ENCODE assay signal across 17 cellular contexts in genomic region chr12:44003721-44004120, GRCh38.
DNase-seq lines count a peak whose midpoint lies in the region; ATAC-seq and TF ChIP-seq lines count a peak whose summit lies in the region.
"Had no signal": no experiment of that assay in that cellular context is flagged by ENCODE, and none has a peak within 500 bp of the region (broad histone marks: within the 10 kb centered on the region; RNA-seq: fewer than 3 reads in every experiment).

No MANE protein-coding gene starts in this region.

- H4K8ac ChIP-seq in trophoblast cell (ENCODE audit: low read depth, low read length): no peak overlapping the region

- no peak overlapping the region for H2BK120ac ChIP-seq in trophoblast cell (ENCODE audit: insufficient read depth, low read length, poor library complexity)

- no peak overlapping the region for H3K4ac ChIP-seq in trophoblast cell (ENCODE audit: low read depth, low read length)

- H3K36me3 ChIP-seq in trophoblast cell (ENCODE audit: control insufficient read depth in 1 of 2, insufficient read depth in 2 of 2, low read length in 2 of 2): no peaks in the 10 kb centered on the region

- no peak overlapping the region for H2BK5ac ChIP-seq in trophoblast cell (ENCODE audit: low read depth, low read length, poor library complexity)

- no peak overlapping the region for H3K27ac ChIP-seq in trophoblast cell (ENCODE audit: low read depth, low read length)
- no peak overlapping the region for H3K27ac ChIP-seq in coronary artery
- H3K27ac ChIP-seq: 22Rv1, BLaER1, C4-2B had no signal

- peaks cover 12% of the 10 kb centered on the region for H3K9me3 Mint-ChIP-seq in activated naive CD8-positive, alpha-beta T cell treated with anti-CD3 and anti-CD28 coated beads, Interleukin-2, amount 50 U/mL, for 24 hours
- peaks cover 14% of the 10 kb centered on the region for H3K9me3 Mint-ChIP-seq in activated naive CD8-positive, alpha-beta T cell treated with anti-CD3 and anti-CD28 coated beads for 36 hours
- peaks cover 13% of the 10 kb centered on the region for H3K9me3 Mint-ChIP-seq in nephron progenitor cell

- no peak overlapping the region for H2AK5ac ChIP-seq in trophoblast cell (ENCODE audit: low read length)

- H3K36me3 Mint-ChIP-seq in activated naive CD8-positive, alpha-beta T cell treated with anti-CD3 and anti-CD28 coated beads, Interleukin-2, amount 50 U/mL, for 24 hours (ENCODE audit: low read depth): peaks cover 4% of the 10 kb centered on the region
- peaks cover 14% of the 10 kb centered on the region for H3K36me3 Mint-ChIP-seq in activated naive CD8-positive, alpha-beta T cell treated with anti-CD3 and anti-CD28 coated beads for 36 hours
- peaks cover 4% of the 10 kb centered on the region for H3K36me3 Mint-ChIP-seq in nephron progenitor cell (ENCODE audit: low read depth)

- no peaks in the 10 kb centered on the region for H3K27me3 Mint-ChIP-seq in activated naive CD8-positive, alpha-beta T cell treated with anti-CD3 and anti-CD28 coated beads, Interleukin-2, amount 50 U/mL, for 24 hours
- no peaks in the 10 kb centered on the region for H3K27me3 Mint-ChIP-seq in activated naive CD8-positive, alpha-beta T cell treated with anti-CD3 and anti-CD28 coated beads for 36 hours
- H3K27me3 Mint-ChIP-seq in nephron progenitor cell (ENCODE audit: low read depth, poor library complexity): peaks cover 4% of the 10 kb centered on the region
- H3K27me3 Mint-ChIP-seq: B cell; CD4-positive, CD25-positive, alpha-beta regulatory T cell had no signal

- peak; percentile 37 for ATAC-seq in activated naive CD8-positive, alpha-beta T cell treated with anti-CD3 and anti-CD28 coated beads, Interleukin-2, amount 50 U/mL, for 24 hours
- ATAC-seq: CD8-positive, alpha-beta T cell had no signal

- no peaks in the 10 kb centered on the region for H3K79me2 ChIP-seq in trophoblast cell (ENCODE audit: control insufficient read depth, insufficient read depth, low read length, poor library complexity)

- H4K12ac ChIP-seq in trophoblast cell (ENCODE audit: low read depth, low read length): no peak overlapping the region

- no peak overlapping the region for H3K4me2 ChIP-seq in trophoblast cell (ENCODE audit: low read length)
- H3K4me2 ChIP-seq: BLaER1 had no signal

- H3K4me1 ChIP-seq in trophoblast cell (ENCODE audit: control insufficient read depth in 1 of 2, insufficient read depth in 2 of 2, low read length in 2 of 2): no peaks in the 10 kb centered on the region
- H3K4me1 ChIP-seq: BLaER1, Caco-2 had no signal

- H3K14ac ChIP-seq in trophoblast cell (ENCODE audit: low read length): no peak overlapping the region

- no peak overlapping the region for H3K18ac ChIP-seq in trophoblast cell (ENCODE audit: low read length)

- no peak overlapping the region for H3K9ac ChIP-seq in trophoblast cell (ENCODE audit: low read length)
- H3K9ac ChIP-seq: BLaER1 had no signal

- no peaks in the 10 kb centered on the region for H3K4me1 Mint-ChIP-seq in activated naive CD8-positive, alpha-beta T cell treated with anti-CD3 and anti-CD28 coated beads, Interleukin-2, amount 50 U/mL, for 24 hours
- H3K4me1 Mint-ChIP-seq in activated naive CD8-positive, alpha-beta T cell treated with anti-CD3 and anti-CD28 coated beads for 36 hours: no peaks in the 10 kb centered on the region
- H3K4me1 Mint-ChIP-seq in nephron progenitor cell: peaks cover 5% of the 10 kb centered on the region
- H3K4me1 Mint-ChIP-seq: B cell; CD4-positive, CD25-positive, alpha-beta regulatory T cell had no signal

- no peaks in the 10 kb centered on the region for H3K27me3 ChIP-seq in trophoblast cell (ENCODE audit: insufficient read depth, low read length)
- H3K27me3 ChIP-seq: BLaER1 had no signal

- no peaks in the 10 kb centered on the region for H3K79me1 ChIP-seq in trophoblast cell (ENCODE audit: low read length)

- H4K91ac ChIP-seq in trophoblast cell (ENCODE audit: low read depth, low read length): no peak overlapping the region

- H3K4me3 Mint-ChIP-seq in activated naive CD8-positive, alpha-beta T cell treated with anti-CD3 and anti-CD28 coated beads, Interleukin-2, amount 50 U/mL, for 24 hours: no peak overlapping the region
- H3K4me3 Mint-ChIP-seq in activated naive CD8-positive, alpha-beta T cell treated with anti-CD3 and anti-CD28 coated beads for 36 hours: no peak overlapping the region
- H3K4me3 Mint-ChIP-seq in nephron progenitor cell: no peak overlapping the region
- H3K4me3 Mint-ChIP-seq: B cell; CD4-positive, CD25-positive, alpha-beta regulatory T cell; CD8-positive, alpha-beta T cell had no signal

- no peak overlapping the region for H3K23ac ChIP-seq in trophoblast cell (ENCODE audit: low read length)

- no peak overlapping the region for H2BK12ac ChIP-seq in trophoblast cell (ENCODE audit: low read length)

- DNase-seq in activated naive CD8-positive, alpha-beta T cell treated with anti-CD3 and anti-CD28 coated beads, Interleukin-2, amount 50 U/mL, for 24 hours: no peak
- no peak for DNase-seq in activated naive CD8-positive, alpha-beta T cell treated with anti-CD3 and anti-CD28 coated beads for 36 hours
- DNase-seq in nephron progenitor cell: no peak
- peak; percentile 53 to 65 for DNase-seq in trophoblast cell
- DNase-seq in coronary artery (ENCODE audit: low spot score): no peak
- no peak for DNase-seq in NCI-H2196 (lab: John Stamatoyannopoulos, UW; ENCODE audit: unreplicated experiment)
- DNase-seq in NCI-H2227 treated with DMSO at 0.1 percent for 48 hours (lab: John Stamatoyannopoulos, UW): no peak
- DNase-seq: Caco-2; CD4-positive, CD25-positive, alpha-beta regulatory T cell; CD8-positive, alpha-beta T cell; DMS153; DND-41; H7 had no signal

- H2AFZ ChIP-seq in trophoblast cell (ENCODE audit: insufficient read depth, low read length, poor library complexity): no peak overlapping the region

- TF ChIP-seq CTCF in nephron progenitor cell (IDR thresholded peaks at IDR 0.05) (no peak), coronary artery (IDR thresholded peaks at IDR 0.05) (no peak)

- H3K9me3 ChIP-seq in trophoblast cell (ENCODE audit: insufficient read depth, low read depth, low read length): no peaks in the 10 kb centered on the region

- no peak overlapping the region for H3K27ac Mint-ChIP-seq in activated naive CD8-positive, alpha-beta T cell treated with anti-CD3 and anti-CD28 coated beads, Interleukin-2, amount 50 U/mL, for 24 hours
- no peak overlapping the region for H3K27ac Mint-ChIP-seq in activated naive CD8-positive, alpha-beta T cell treated with anti-CD3 and anti-CD28 coated beads for 36 hours
- H3K27ac Mint-ChIP-seq in nephron progenitor cell: peak overlapping the region; percentile 37
- H3K27ac Mint-ChIP-seq: B cell; CD4-positive, CD25-positive, alpha-beta regulatory T cell; CD8-positive, alpha-beta T cell had no signal

- H3K4me3 ChIP-seq in trophoblast cell (ENCODE audit: low read depth, low read length) (peak overlapping the region; percentile 36), coronary artery (no peak overlapping the region)
- H3K4me3 ChIP-seq: BLaER1 had no signal

Comparison
In these comparisons a context has a peak if more than half of its experiments do, and no peak if none do; other contexts are left out.
1. DNase-seq: peak in trophoblast cell (2 of 2); none in activated naive CD8-positive, alpha-beta T cell treated with anti-CD3 and anti-CD28 coated beads, Interleukin-2, amount 50 U/mL, for 24 hours (single experiment), activated naive CD8-positive, alpha-beta T cell treated with anti-CD3 and anti-CD28 coated beads for 36 hours (single experiment), nephron progenitor cell (single experiment), coronary artery (single experiment), NCI-H2196 (single experiment) and NCI-H2227 treated with DMSO at 0.1 percent for 48 hours (single experiment).